In the genomic region with DNA sequence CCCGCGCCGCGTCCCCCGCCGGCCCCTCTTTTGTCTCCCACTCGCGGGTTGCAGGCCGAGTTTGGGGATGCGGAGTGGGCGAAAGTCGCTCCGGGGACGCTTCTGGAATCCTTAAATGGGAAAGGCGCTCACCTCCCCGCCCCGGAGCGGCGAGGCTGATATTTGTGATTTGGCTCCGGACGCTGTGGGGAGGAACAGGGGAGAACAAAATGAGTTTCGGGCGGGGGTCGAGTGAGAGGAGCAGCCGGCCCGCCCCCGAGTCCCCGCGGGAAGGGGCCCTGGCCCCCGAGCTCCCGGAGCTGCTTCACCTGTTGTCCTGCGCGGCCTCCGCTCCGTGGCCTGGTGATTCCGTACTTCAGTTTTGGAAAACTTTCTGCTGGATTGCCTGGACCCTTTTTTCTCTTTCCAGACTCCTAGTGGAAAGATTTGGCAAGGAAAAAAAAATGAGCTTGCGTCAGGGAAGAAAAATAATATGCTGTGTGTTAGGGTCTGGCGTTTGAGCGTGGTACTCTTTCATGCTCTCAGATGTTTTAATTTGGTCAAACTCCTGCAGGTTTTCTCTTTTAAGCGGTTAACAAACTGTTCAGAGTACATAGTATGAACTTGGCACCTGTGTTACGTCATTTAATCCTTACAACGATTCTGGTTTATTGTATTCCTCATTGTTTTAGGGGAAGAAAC, we compare ENCODE assay signal across 8 cellular contexts. TPM values are rescaled to one million over a fixed set of nuclear protein-coding genes. Genes with fewer than 3 reads are reported as not detected.
A peak's percentile ranks its signal among the peaks of the same experiment; 100 is the strongest.
DNase-seq lines count a peak whose midpoint lies in the region; ATAC-seq and TF ChIP-seq lines count a peak whose summit lies in the region.

No MANE protein-coding gene starts in this region.

- H3K4me2 ChIP-seq in smooth muscle cell: peak overlapping the region; percentile 99

- H3K36me3 ChIP-seq in Caco-2 (ENCODE audit: control insufficient read depth, insufficient read depth, low read length) (no peaks in the 10 kb centered on the region), smooth muscle cell (ENCODE audit: low read depth) (no peaks in the 10 kb centered on the region)

- CTCF ChIA-PET in Caco-2 (lab: Charles Lee): interaction anchor here (0.8 kb wide), 1 partner anchor 48 kb away, joined by 4 read pairs; no protein-coding TSS in a partner anchor

- peaks cover 49% of the 10 kb centered on the region for H4K20me1 ChIP-seq in smooth muscle cell (ENCODE audit: low read depth)

- H3K9ac ChIP-seq in smooth muscle cell (ENCODE audit: low read depth): peak overlapping the region; percentile 87

- H3K36me3 Mint-ChIP-seq in Caco-2 (ENCODE audit: insufficient read depth, unreplicated experiment) (peaks cover 23% of the 10 kb centered on the region), immature natural killer cell (no peaks in the 10 kb centered on the region)

- in situ Hi-C loops in astrocyte of the spinal cord (cut with HindIII; ENCODE audit: low sequenced_read_pairs): no loop called here

- peak overlapping the region; percentile 83 for H2AFZ ChIP-seq in smooth muscle cell (ENCODE audit: low read depth)

- no peaks in the 10 kb centered on the region for H3K27me3 Mint-ChIP-seq in Caco-2 (ENCODE audit: insufficient read depth, unreplicated experiment)
- H3K27me3 Mint-ChIP-seq in immature natural killer cell (ENCODE audit: low read depth in 3 of 3): peaks cover 5 to 21% (median 6%) of the 10 kb centered on the region in 3 donors

- H3K4me3 Mint-ChIP-seq in Caco-2 (ENCODE audit: unreplicated experiment) (peak overlapping the region; percentile 76), immature natural killer cell (peak overlapping the region; percentile 88 to 92 (median 91))

- H3K4me1 ChIP-seq in Caco-2: peaks cover 25% of the 10 kb centered on the region
- peaks cover 21% of the 10 kb centered on the region for H3K4me1 ChIP-seq in smooth muscle cell (ENCODE audit: low read depth)

- POLR2A ChIA-PET in Caco-2 (lab: Charles Lee): interaction anchor here (0.5 to 0.7 kb wide), 2 partner anchors 18 to 26 kb away, joined by 3 to 5 read pairs; no protein-coding TSS in a partner anchor

- H3K9me3 Mint-ChIP-seq in Caco-2 (ENCODE audit: unreplicated experiment) (no peaks in the 10 kb centered on the region), immature natural killer cell (no peaks in the 10 kb centered on the region)

- under 1% methylated on average over 42 of the region's 42 CpGs for WGBS in smooth muscle cell (ENCODE audit: low lambda C conversion rate)

- TF ChIP-seq CTCF in Caco-2 (IDR thresholded peaks at IDR 0.05; ENCODE audit: insufficient read depth in 1 of 2, low read depth in 1 of 2, low read length in 1 of 2, severe bottlenecking in 1 of 2, unreplicated experiment in 1 of 2) (peak in 1 of 2 experiments; percentile 32), HFF-Myc (IDR thresholded peaks at IDR 0.05; ENCODE audit: low read depth, low read length, missing control alignments) (peak; percentile 22), astrocyte of the spinal cord (IDR thresholded peaks at IDR 0.05; ENCODE audit: low read depth, low read length) (peak; percentile 28), smooth muscle cell (IDR thresholded peaks at IDR 0.05; ENCODE audit: borderline replicate concordance, insufficient read depth, poor library complexity, severe bottlenecking) (no peak)

- DNase-seq in Caco-2 (peak; percentile 48 to 58), HFF-Myc (ENCODE audit: extremely low read depth, low read depth) (peak; percentile 29), RKO (ENCODE audit: low spot score) (peak; percentile 80), astrocyte of the spinal cord (ENCODE audit: low read depth, low spot score) (peak; percentile 67), immature natural killer cell (peak in 2 of 3 donors; percentile 4 to 9), smooth muscle cell (lab: John Stamatoyannopoulos, UW; ENCODE audit: unreplicated experiment) (peak; percentile 36), NCI-H187 (lab: John Stamatoyannopoulos, UW) (no peak)

- H3K4me3 ChIP-seq in Caco-2 (ENCODE audit: low read depth, low read length) (peak overlapping the region; percentile 58), HFF-Myc (replicated peaks; ENCODE audit: low read depth, low read length) (peak overlapping the region; percentile 85), astrocyte of the spinal cord (ENCODE audit: low read depth, low read length) (peak overlapping the region; percentile 86), smooth muscle cell (peak overlapping the region; percentile 84)

- no peak for ATAC-seq in HG02623 (IDR thresholded peaks at IDR 0.05; ENCODE audit: unreplicated experiment)

- H3K4me1 Mint-ChIP-seq in Caco-2 (ENCODE audit: low read depth, unreplicated experiment) (peaks cover 45% of the 10 kb centered on the region), immature natural killer cell (peaks cover 22 to 35% of the 10 kb centered on the region in 2 donors)

- peak overlapping the region; percentile 85 for H3K27ac Mint-ChIP-seq in Caco-2 (ENCODE audit: unreplicated experiment)
- peak overlapping the region in 5 of 6 donors; percentile 37 to 83 (median 79) for H3K27ac Mint-ChIP-seq in immature natural killer cell

- H3K9me3 ChIP-seq in Caco-2 (no peaks in the 10 kb centered on the region), smooth muscle cell (replicated peaks; ENCODE audit: low read depth) (no peaks in the 10 kb centered on the region)

- peaks cover 53% of the 10 kb centered on the region for H3K79me2 ChIP-seq in smooth muscle cell (ENCODE audit: low read depth)

- peak overlapping the region; percentile 84 for H3K27ac ChIP-seq in smooth muscle cell (ENCODE audit: low read depth)

- no peaks in the 10 kb centered on the region for H3F3A ChIP-seq in smooth muscle cell (ENCODE audit: low read depth)

- intact Hi-C loops in Caco-2 (cut with micrococcal nuclease; ENCODE audit: unreplicated experiment): loop anchor here (5.0 kb wide), 2 partner anchors 105 to 140 kb away; no protein-coding TSS in a partner anchor

- H3K27me3 ChIP-seq in Caco-2 (replicated peaks; ENCODE audit: control insufficient read depth, insufficient read depth, low read length): no peaks in the 10 kb centered on the region
- H3K27me3 ChIP-seq in smooth muscle cell (ENCODE audit: low read depth): no peaks in the 10 kb centered on the region

- BruUV-seq in Caco-2 (replicated peaks; lab: Mats Ljungman, UMichigan): no TSS peak

RNA-seq across cellular contexts. Expression of a gene that starts 0.8 kb away (rescaled TPM):
- 53.4 and 63.2 TPM in 2 replicates for total RNA-seq in Caco-2 (2022)
- polyA plus RNA-seq in immature natural killer cell: 1 to 10 TPM in 2 of 3 donors, under 1 TPM in 1; 0.99 to 3.3 (median 2.2) TPM
- total RNA-seq in smooth muscle cell: 52.2 and 80.9 TPM in 2 replicates
- polyA plus RNA-seq in smooth muscle cell: 13.6 and 15.5 TPM in 2 replicates

Comparison
In these comparisons a context has a peak if more than half of its experiments do, and no peak if none do; other contexts are left out.
1. DNase-seq: peak in Caco-2 (2 of 2), HFF-Myc (single experiment), RKO (single experiment), astrocyte of the spinal cord (single experiment), immature natural killer cell (2 of 3) and smooth muscle cell (single experiment); none in NCI-H187 (0 of 2).
2. Peak in every context shown above with its lines, with median percentiles within 50 percentile points of each other: H3K4me3 ChIP-seq.